ENCODE assay signal across 17 cellular contexts in the genomic region with DNA sequence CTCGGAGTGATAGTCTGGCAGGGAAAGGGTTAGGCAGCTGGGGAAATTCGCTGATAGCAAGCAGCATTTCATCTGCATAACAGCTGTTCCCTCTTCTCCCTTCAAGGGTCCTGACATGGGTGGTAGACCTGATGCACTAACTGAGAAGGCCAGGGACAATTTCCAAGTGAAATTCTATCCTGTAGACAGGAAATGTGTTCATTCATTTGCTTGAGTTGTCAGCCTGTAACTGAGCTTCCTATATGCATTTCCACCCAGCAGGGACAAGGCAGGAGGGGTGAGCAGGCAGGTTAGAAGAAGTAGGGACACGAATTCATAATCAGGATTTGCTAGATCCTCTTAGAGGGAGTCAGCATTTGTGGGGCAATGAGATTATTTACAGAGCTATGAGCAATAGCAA.
DNase-seq lines count a peak whose midpoint lies in the region; TF ChIP-seq lines count a peak whose summit lies in the region.
"Had no signal": no experiment of that assay in that cellular context is flagged by ENCODE, and none has a peak within 500 bp of the region (broad histone marks: within the 10 kb centered on the region; RNA-seq: fewer than 3 reads in every experiment).

No MANE protein-coding gene starts in this region.

- TF ChIP-seq CTCF in HEK293 (tag by site-specific recombination; IDR thresholded peaks at IDR 0.05) (no peak), nephron (IDR thresholded peaks at IDR 0.05; ENCODE audit: unreplicated experiment in 3 of 3) (no peak)

- H3K4me1 Mint-ChIP-seq in nephron = peaks cover 70% of the 10 kb centered on the region

- no peaks in the 10 kb centered on the region for H3K4me1 ChIP-seq in HEK293 (ENCODE audit: control insufficient read depth, insufficient read depth, low read length)
- H3K4me1 ChIP-seq: testis had no signal

- no peak overlapping the region for H3K27ac ChIP-seq in HEK293 (ENCODE audit: extremely low read depth, low read depth, low read length)
- H3K27ac ChIP-seq: epithelial cell of prostate, neutrophil, testis had no signal

- H3K9me3 ChIP-seq in HEK293 (ENCODE audit: control insufficient read depth, insufficient read depth, low read depth, low read length) = no peaks in the 10 kb centered on the region
- H3K9me3 ChIP-seq: neutrophil, testis had no signal

- peak; percentile 68 for DNase-seq in NCI-H2029 treated with DMSO at 0.1 percent for 48 hours (lab: John Stamatoyannopoulos, UW)
- DNase-seq in NCI-H82 (lab: John Stamatoyannopoulos, UW) = peak; percentile 93
- no peak for DNase-seq in GDM1 (lab: John Stamatoyannopoulos, UW)
- no peak for DNase-seq in islet precursor cell
- DNase-seq in activated CD4-positive, alpha-beta T cell treated with anti-CD3 and anti-CD28 coated beads, Interleukin-2, amount 50 U/mL, for 48 hours = no peak
- no peak for DNase-seq in midbrain (lab: John Stamatoyannopoulos, UW)
- DNase-seq: activated CD4-positive, CD25-positive, alpha-beta regulatory T cell treated with anti-CD3 and anti-CD28 coated beads, Interleukin-2, amount 50 U/mL, for 72 hours; Calu3; foreskin melanocyte; NCI-H1930; testis had no signal

- no peak overlapping the region for H3K4me3 ChIP-seq in HEK293 (ENCODE audit: low read depth, low read length)
- H3K4me3 ChIP-seq: testis had no signal

- CTCF ChIA-PET in HEK293 (lab: Yijun Ruan, JAX) = interaction anchor here (0.7 to 1.6 kb wide), 3 partner anchors 9 to 224 kb away, joined by 3 to 5 read pairs (median 4); no protein-coding TSS in a partner anchor

- H3K27ac Mint-ChIP-seq in nephron = peak overlapping the region; percentile 71 to 83 (median 74)
- H3K27ac Mint-ChIP-seq: dendritic cell treated with granulocyte-macrophage colony-stimulating factor and Interleukin-4, amounts not matched to agents 40 ng/mL and 50 ng/mL, for 4 days; T-helper 1 cell treated with Interleukin-12 subunit alpha and Interleukin-12 subunit beta and Interleukin-4 antibody, amounts not matched to agents 30 μg/mL and 1 μg/mL, for 36 hours had no signal

- H3K27me3 Mint-ChIP-seq in nephron (ENCODE audit: low read depth) = peaks cover 3% of the 10 kb centered on the region
- H3K27me3 Mint-ChIP-seq: dendritic cell treated with granulocyte-macrophage colony-stimulating factor and Interleukin-4, amounts not matched to agents 40 ng/mL and 50 ng/mL, for 4 days had no signal

- POLR2A ChIA-PET in HEK293 (lab: Yijun Ruan, JAX) = no interaction called here

- peaks cover 10% of the 10 kb centered on the region for H3K9me3 Mint-ChIP-seq in nephron
- H3K9me3 Mint-ChIP-seq: dendritic cell treated with granulocyte-macrophage colony-stimulating factor and Interleukin-4, amounts not matched to agents 40 ng/mL and 50 ng/mL, for 4 days; T-helper 1 cell treated with Interleukin-12 subunit alpha and Interleukin-12 subunit beta and Interleukin-4 antibody, amounts not matched to agents 30 μg/mL and 1 μg/mL, for 36 hours had no signal

- H3K36me3 Mint-ChIP-seq in nephron (ENCODE audit: low read depth) = no peaks in the 10 kb centered on the region

- peak overlapping the region in 2 of 3 experiments; percentile 19 to 50 for H3K4me3 Mint-ChIP-seq in nephron
- H3K4me3 Mint-ChIP-seq: dendritic cell treated with granulocyte-macrophage colony-stimulating factor and Interleukin-4, amounts not matched to agents 40 ng/mL and 50 ng/mL, for 4 days; T-helper 1 cell treated with Interleukin-12 subunit alpha and Interleukin-12 subunit beta and Interleukin-4 antibody, amounts not matched to agents 30 μg/mL and 1 μg/mL, for 36 hours had no signal

- H3K36me3 ChIP-seq in HEK293 (ENCODE audit: control insufficient read depth in 2 of 2, insufficient read depth in 1 of 2, low read length in 2 of 2) = no peaks in the 10 kb centered on the region
- H3K36me3 ChIP-seq: neutrophil had no signal

TF ChIP-seq in HEK293, 187 proteins besides CTCF, POLR2A, EP300 and RAD21:
- peak; percentile 34; the same call in 1 of the 2 replicates for TF ChIP-seq TRIM28 (IDR thresholded peaks at IDR 0.05; ENCODE audit: borderline replicate concordance, low read length)
- no peak for TF ChIP-seq KLF7 (tag by site-specific recombination; IDR thresholded peaks at IDR 0.05; ENCODE audit: borderline replicate concordance)
- TF ChIP-seq ZNF114 (tag by site-specific recombination; IDR thresholded peaks at IDR 0.05) = no peak
- TF ChIP-seq ZNF157 (tag by site-specific recombination; IDR thresholded peaks at IDR 0.05) = no peak
TF ChIP-seq in HEK293: peak in this region for 1.

Comparison
In these comparisons a context has a peak if more than half of its experiments do, and no peak if none do; other contexts are left out.
1. DNase-seq: peak in NCI-H2029 treated with DMSO at 0.1 percent for 48 hours (single experiment) and NCI-H82 (single experiment); none in GDM1 (single experiment), islet precursor cell (single experiment), activated CD4-positive, alpha-beta T cell treated with anti-CD3 and anti-CD28 coated beads, Interleukin-2, amount 50 U/mL, for 48 hours (0 of 2) and midbrain (single experiment).